9 cellular contexts compared by ENCODE assay signal in genomic region chr9:84759300-84759750, GRCh38.
A peak's percentile ranks its signal among the peaks of the same experiment; 100 is the strongest.
DNase-seq lines count a peak whose midpoint lies in the region; ATAC-seq and TF ChIP-seq lines count a peak whose summit lies in the region.
"Had no signal": no experiment of that assay in that cellular context is flagged by ENCODE, and none has a peak within 500 bp of the region (broad histone marks: within the 10 kb centered on the region; RNA-seq: fewer than 3 reads in every experiment).

No MANE protein-coding gene starts in this region.

- no peaks in the 10 kb centered on the region for H3K27me3 ChIP-seq in heart right ventricle

- DNase-seq in epithelial cell of proximal tubule (ENCODE audit: low read depth): peak; percentile 46
- no peak for DNase-seq in heart right ventricle
- no peak for DNase-seq in NCI-H187 treated with DMSO at 0.1 percent for 48 hours (lab: John Stamatoyannopoulos, UW)
- DNase-seq in HK-2 (ENCODE audit: unreplicated experiment): no peak
- no peak for DNase-seq in NCI-H146 treated with DMSO at 0.1 percent for 48 hours (lab: John Stamatoyannopoulos, UW; ENCODE audit: unreplicated experiment)

- no peak overlapping the region for H3K27ac ChIP-seq in heart right ventricle

- ATAC-seq in GM18520 (IDR thresholded peaks at IDR 0.05; ENCODE audit: unreplicated experiment) (peak; percentile 67), GM21529 (IDR thresholded peaks at IDR 0.05; ENCODE audit: unreplicated experiment) (peak; percentile 75), HG03565 (IDR thresholded peaks at IDR 0.05; ENCODE audit: unreplicated experiment) (peak; percentile 78), heart right ventricle (no peak)
- ATAC-seq: HepG2 had no signal

- TF ChIP-seq CTCF in epithelial cell of proximal tubule (conservative IDR thresholded peaks at IDR 0.05; ENCODE audit: low read depth, low read length): no peak
- no peak for TF ChIP-seq CTCF in heart right ventricle (IDR thresholded peaks at IDR 0.05)

- H3K4me3 ChIP-seq in epithelial cell of proximal tubule (ENCODE audit: low read depth, low read length) (no peak overlapping the region), heart right ventricle (no peak overlapping the region)

- WGBS in heart right ventricle, 2 donors: 71 to 82% methylated on average over 2 of the region's 2 CpGs

- intact Hi-C loops in heart right ventricle (cut with DNase I): no loop called here

- H3K36me3 ChIP-seq in heart right ventricle: no peaks in the 10 kb centered on the region

- peaks cover 0 to 27% (median 8%) of the 10 kb centered on the region in 9 donors for H3K4me1 ChIP-seq in heart right ventricle

- peaks cover 0 to 7% (median 0%) of the 10 kb centered on the region in 11 donors for H3K9me3 ChIP-seq in heart right ventricle

Comparison
In these comparisons a context has a peak if more than half of its experiments do, and no peak if none do; other contexts are left out.
1. ATAC-seq: peak in GM18520 (single experiment), GM21529 (single experiment) and HG03565 (single experiment); none in heart right ventricle (0 of 8).